23 cellular contexts compared by ENCODE assay signal in the genomic region with DNA sequence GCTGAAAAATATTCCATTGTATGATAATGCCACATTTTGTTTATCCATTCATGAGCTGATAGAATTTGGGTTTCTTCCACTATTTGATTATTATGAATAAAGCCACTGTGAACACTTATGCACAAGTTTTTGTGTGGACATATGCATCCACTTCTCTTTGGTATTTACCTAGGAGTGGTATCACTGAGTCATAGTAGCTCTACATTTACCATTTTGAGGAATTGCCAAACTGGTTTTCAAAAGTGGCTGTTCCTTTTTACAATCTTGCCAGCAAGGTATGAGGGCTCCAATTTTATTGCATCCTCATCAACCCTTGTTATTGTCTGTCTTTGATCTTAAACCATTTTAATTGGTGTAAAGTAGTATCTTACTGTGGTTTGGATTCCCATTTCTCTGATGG.
"Had no signal": no experiment of that assay in that cellular context is flagged by ENCODE, and none has a peak within 500 bp of the region (broad histone marks: within the 10 kb centered on the region; RNA-seq: fewer than 3 reads in every experiment).

No MANE protein-coding gene starts in this region.

- H3K36me3 ChIP-seq: Peyer's patch, SJCRH30 had no signal

- H3K27me3 ChIP-seq: Peyer's patch, SJCRH30 had no signal

- H3K9me3 ChIP-seq: Peyer's patch, SJCRH30 had no signal

- ATAC-seq: HepG2, Right ventricle myocardium inferior, SK-N-SH treated with all-trans-retinoic acid at 6 μM for 48 hours had no signal

- H3K27ac ChIP-seq: PC-9, Peyer's patch, SJCRH30 had no signal

- H3K4me3 ChIP-seq: PC-9, Peyer's patch, SJCRH30 had no signal

- H3K4me2 ChIP-seq: PC-9 had no signal

- H3K4me1 ChIP-seq: Peyer's patch, SJCRH30 had no signal

- H2AFZ ChIP-seq: PC-9 had no signal

- DNase-seq: IMR-90, Karpas-422, KG1, MM.1S, NCI-H1092 treated with DMSO at 0.1 percent for 48 hours, NCI-H1436, NCI-H187, NCI-H2029, NCI-H2081 treated with DMSO at 0.1 percent for 48 hours, NCI-H2171, NCI-H226, NCI-H446, NCI-H510A, NCI-H524 treated with DMSO at 0.1 percent for 48 hours, NCI-H69, NCI-H774, Peyer's patch, SHP77 treated with DMSO at 0.1 percent for 48 hours, SJCRH30 had no signal
